32 cellular contexts compared by ENCODE assay signal in the genomic region with DNA sequence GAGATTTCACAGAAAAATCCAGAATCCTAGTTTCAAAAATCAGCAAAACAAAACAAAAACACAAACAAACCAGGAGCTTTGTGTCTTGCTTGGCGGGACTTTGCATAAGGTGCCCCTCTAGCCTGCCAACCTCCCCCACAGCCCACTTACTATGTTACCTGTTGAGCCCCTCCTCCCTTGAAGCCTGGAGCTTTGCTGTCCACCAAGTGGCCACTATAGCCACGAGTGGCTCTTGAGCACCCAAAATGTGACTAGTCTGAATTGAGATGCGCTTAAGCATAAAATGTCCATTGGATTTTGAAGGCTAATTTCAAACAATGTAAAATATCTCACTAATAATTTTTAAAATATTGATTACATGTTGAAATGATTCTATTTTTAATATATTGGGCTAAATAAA. TPM values are rescaled to one million over a fixed set of nuclear protein-coding genes. Genes with fewer than 3 reads are reported as not detected.
"Had no signal": no experiment of that assay in that cellular context is flagged by ENCODE, and none has a peak within 500 bp of the region (broad histone marks: within the 10 kb centered on the region; RNA-seq: fewer than 3 reads in every experiment).

No MANE protein-coding gene starts in this region.

- H3K27ac ChIP-seq: adrenal gland, body of pancreas, colonic mucosa, WERI-Rb-1 had no signal

- H3K4me1 ChIP-seq: adrenal gland, body of pancreas, colonic mucosa had no signal

- FAIRE-seq: frontal cortex had no signal

- H3K36me3 Mint-ChIP-seq: activated naive CD4-positive, alpha-beta T cell treated with anti-CD3 and anti-CD28 coated beads, Interleukin-2, amount 50 U/mL, for 24 hours had no signal

- H3K4me3 ChIP-seq: adrenal gland, body of pancreas, colonic mucosa had no signal

- DNase-seq: activated B cell treated with CpG ODN at 0.5 μM for 24 hours; activated CD4-positive, alpha-beta T cell treated with anti-CD3 and anti-CD28 coated beads for 48 hours; activated CD4-positive, alpha-beta T cell treated with anti-CD3 and anti-CD28 coated beads, Interleukin-2, amount 50 U/mL, for 1 hour; activated CD4-positive, alpha-beta T cell treated with anti-CD3 and anti-CD28 coated beads, Interleukin-2, amount 50 U/mL, for 48 hours; activated CD8-positive, alpha-beta memory T cell treated with anti-CD3 and anti-CD28 coated beads for 24 hours; activated CD8-positive, alpha-beta T cell treated with anti-CD3 and anti-CD28 coated beads for 36 hours; activated effector memory CD4-positive, alpha-beta T cell treated with Interleukin-2 at 50 U/mL for 16 hours; activated gamma-delta T cell treated with Interleukin-2 at 50 U/mL for 16 hours; activated naive CD4-positive, alpha-beta T cell treated with Interleukin-2 at 50 U/mL for 16 hours; activated naive CD8-positive, alpha-beta T cell treated with anti-CD3 and anti-CD28 coated beads for 36 hours; activated naive CD8-positive, alpha-beta T cell treated with anti-CD3 and anti-CD28 coated beads, Interleukin-2, amount 50 U/mL, for 24 hours; activated T-cell treated with anti-CD3 and anti-CD28 coated beads, Interleukin-2, amount 50 U/mL, for 4 hours; adrenal gland; amygdala; body of pancreas; central memory CD4-positive, alpha-beta T cell; cerebellar nuclear complex; colonic mucosa; effector memory CD4-positive, alpha-beta T cell; endodermal cell; foreskin fibroblast; head of caudate nucleus; T-helper 1 cell; T-helper 17 cell; T1000; WERI-Rb-1 had no signal

- H3K27me3 Mint-ChIP-seq: activated B cell treated with CpG ODN at 0.5 μM for 24 hours; activated CD8-positive, alpha-beta T cell treated with anti-CD3 and anti-CD28 coated beads for 36 hours; activated naive CD4-positive, alpha-beta T cell treated with anti-CD3 and anti-CD28 coated beads, Interleukin-2, amount 50 U/mL, for 24 hours; activated naive CD8-positive, alpha-beta T cell treated with anti-CD3 and anti-CD28 coated beads for 36 hours; activated naive CD8-positive, alpha-beta T cell treated with anti-CD3 and anti-CD28 coated beads, Interleukin-2, amount 50 U/mL, for 24 hours; activated T-helper 17 cell treated with anti-CD3 and anti-CD28 coated beads, Interleukin-2, amount 50 U/mL, for 72 hours; T-helper 17 cell had no signal

- H3K9me3 Mint-ChIP-seq: activated B cell treated with CpG ODN at 0.5 μM for 24 hours; activated CD8-positive, alpha-beta T cell treated with anti-CD3 and anti-CD28 coated beads for 36 hours; activated naive CD4-positive, alpha-beta T cell treated with anti-CD3 and anti-CD28 coated beads, Interleukin-2, amount 50 U/mL, for 24 hours; activated naive CD8-positive, alpha-beta T cell treated with anti-CD3 and anti-CD28 coated beads for 36 hours; activated naive CD8-positive, alpha-beta T cell treated with anti-CD3 and anti-CD28 coated beads, Interleukin-2, amount 50 U/mL, for 24 hours; activated T-cell treated with anti-CD3 and anti-CD28 coated beads, Interleukin-2, amount 50 U/mL, for 4 hours; activated T-helper 17 cell treated with anti-CD3 and anti-CD28 coated beads, Interleukin-2, amount 50 U/mL, for 72 hours; endodermal cell; T-helper 2 cell treated with Interferon-gamma antibody and Interleukin-4, amounts not matched to agents 5 μg/mL and 100 μg/mL, for 36 hours had no signal

- ATAC-seq: activated CD4-positive, CD25-positive, alpha-beta regulatory T cell treated with anti-CD3 and anti-CD28 coated beads, Interleukin-2, amount 50 U/mL, for 24 hours; activated CD8-positive, alpha-beta T cell treated with anti-CD3 and anti-CD28 coated beads for 36 hours; activated naive CD8-positive, alpha-beta T cell treated with anti-CD3 and anti-CD28 coated beads, Interleukin-2, amount 50 U/mL, for 24 hours; activated T-cell treated with anti-CD3 and anti-CD28 coated beads, Interleukin-2, amount 50 U/mL, for 4 hours; activated T-helper 17 cell treated with anti-CD3 and anti-CD28 coated beads, Interleukin-2, amount 50 U/mL, for 72 hours; body of pancreas; esophagus mucosa; T-helper 17 cell had no signal

- H3K27me3 ChIP-seq: adrenal gland, body of pancreas, colonic mucosa had no signal

- H3K4me3 Mint-ChIP-seq: activated B cell treated with CpG ODN at 0.5 μM for 24 hours; activated CD8-positive, alpha-beta T cell treated with anti-CD3 and anti-CD28 coated beads for 36 hours; activated naive CD4-positive, alpha-beta T cell treated with anti-CD3 and anti-CD28 coated beads, Interleukin-2, amount 50 U/mL, for 24 hours; activated naive CD8-positive, alpha-beta T cell treated with anti-CD3 and anti-CD28 coated beads for 36 hours; activated naive CD8-positive, alpha-beta T cell treated with anti-CD3 and anti-CD28 coated beads, Interleukin-2, amount 50 U/mL, for 24 hours; activated T-cell treated with anti-CD3 and anti-CD28 coated beads, Interleukin-2, amount 50 U/mL, for 4 hours; activated T-helper 17 cell treated with anti-CD3 and anti-CD28 coated beads, Interleukin-2, amount 50 U/mL, for 72 hours; endodermal cell; T-helper 17 cell; T-helper 2 cell treated with Interferon-gamma antibody and Interleukin-4, amounts not matched to agents 5 μg/mL and 100 μg/mL, for 36 hours had no signal

- H3K36me3 ChIP-seq: adrenal gland, colonic mucosa, WERI-Rb-1 had no signal

- H3K4me1 Mint-ChIP-seq: activated B cell treated with CpG ODN at 0.5 μM for 24 hours; activated naive CD4-positive, alpha-beta T cell treated with anti-CD3 and anti-CD28 coated beads, Interleukin-2, amount 50 U/mL, for 24 hours; activated naive CD8-positive, alpha-beta T cell treated with anti-CD3 and anti-CD28 coated beads for 36 hours; activated naive CD8-positive, alpha-beta T cell treated with anti-CD3 and anti-CD28 coated beads, Interleukin-2, amount 50 U/mL, for 24 hours had no signal

- H3K9me3 ChIP-seq: adrenal gland, body of pancreas, colonic mucosa had no signal

- H3K27ac Mint-ChIP-seq: activated B cell treated with CpG ODN at 0.5 μM for 24 hours; activated CD8-positive, alpha-beta T cell treated with anti-CD3 and anti-CD28 coated beads for 36 hours; activated naive CD4-positive, alpha-beta T cell treated with anti-CD3 and anti-CD28 coated beads, Interleukin-2, amount 50 U/mL, for 24 hours; activated naive CD8-positive, alpha-beta T cell treated with anti-CD3 and anti-CD28 coated beads for 36 hours; activated naive CD8-positive, alpha-beta T cell treated with anti-CD3 and anti-CD28 coated beads, Interleukin-2, amount 50 U/mL, for 24 hours; activated T-helper 17 cell treated with anti-CD3 and anti-CD28 coated beads, Interleukin-2, amount 50 U/mL, for 72 hours; endodermal cell; T-helper 2 cell treated with Interferon-gamma antibody and Interleukin-4, amounts not matched to agents 5 μg/mL and 100 μg/mL, for 36 hours had no signal

RNA-seq across cellular contexts. Expression of gene TFAP2E, which starts 12.2 kb away (rescaled TPM):
- total RNA-seq: body of pancreas had no signal
